20 cellular contexts compared by ENCODE assay signal in the genomic region with DNA sequence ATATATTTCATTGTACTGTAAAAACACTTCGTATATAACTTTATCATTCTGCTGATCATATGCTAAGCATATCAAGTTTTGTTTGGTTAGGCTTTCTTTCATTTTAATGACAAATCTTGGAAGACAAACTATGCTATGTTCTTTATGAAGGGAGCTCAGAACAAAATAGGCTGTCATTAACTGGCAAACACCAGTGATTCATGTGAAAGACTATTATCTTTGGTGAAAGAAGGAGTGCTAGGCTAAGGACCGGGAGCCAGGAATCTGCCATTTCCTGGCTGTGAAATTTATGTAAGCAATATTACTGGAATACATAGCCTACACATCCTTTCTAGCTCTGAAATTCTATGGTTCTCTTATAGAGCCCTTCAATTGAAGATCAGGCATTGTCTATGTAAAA.
A peak's percentile ranks its signal among the peaks of the same experiment; 100 is the strongest.
DNase-seq lines count a peak whose midpoint lies in the region; ATAC-seq and TF ChIP-seq lines count a peak whose summit lies in the region.
"Had no signal": no experiment of that assay in that cellular context is flagged by ENCODE, and none has a peak within 500 bp of the region (broad histone marks: within the 10 kb centered on the region; RNA-seq: fewer than 3 reads in every experiment).

No MANE protein-coding gene starts in this region.

- H4K20me1 ChIP-seq in mammary epithelial cell (ENCODE audit: insufficient read depth, low read length): no peaks in the 10 kb centered on the region

- DNase-seq in mammary epithelial cell: no peak
- no peak for DNase-seq in MCF 10A (ENCODE audit: unreplicated experiment)
- peak; percentile 39 for DNase-seq in astrocyte of the hippocampus (ENCODE audit: low read depth, low spot score)
- peak; percentile 59 for DNase-seq in iris pigment epithelial cell (ENCODE audit: low read depth)
- DNase-seq in tibial artery: no peak
- no peak for DNase-seq in KBM-7
- DNase-seq in COLO668 (lab: John Stamatoyannopoulos, UW; ENCODE audit: unreplicated experiment): no peak
- DNase-seq: CD4-positive, alpha-beta T cell; effector memory CD8-positive, alpha-beta T cell; left ventricle myocardium inferior; NCI-H1436 treated with DMSO at 0.1 percent for 48 hours; NCI-H510A; OCI-M1; stimulated activated CD4-positive, alpha-beta T cell treated with anti-CD3 and anti-CD28 coated beads, Interleukin-12 subunit alpha, Interleukin-12 subunit beta, amount 100 ng/mL, for 4 hours; stimulated activated naive CD4-positive, alpha-beta T cell treated with Interleukin-2 at 50 U/mL for 16 hours had no signal

- H3K36me3 ChIP-seq in mammary epithelial cell (ENCODE audit: insufficient read depth, low read length) (no peaks in the 10 kb centered on the region), tibial artery (no peaks in the 10 kb centered on the region)
- H3K36me3 ChIP-seq: left ventricle myocardium inferior, prostate gland had no signal

- H3K4me2 ChIP-seq in mammary epithelial cell (ENCODE audit: insufficient read depth, low read depth, low read length): no peak overlapping the region
- H3K4me2 ChIP-seq: A549, KMS-11 had no signal

- dilution Hi-C loops in mammary epithelial cell (cut with HindIII; ENCODE audit: low sequenced_read_pairs): no loop called here

- intact Hi-C loops in mammary epithelial cell (cut with micrococcal nuclease): no loop called here
- intact Hi-C loops in MCF 10A (cut with micrococcal nuclease): no loop called here
- intact Hi-C loops in tibial artery (cut with DNase I; ENCODE audit: low total_unique reads): no loop called here

- no peak overlapping the region for H3K27ac Mint-ChIP-seq in MCF 10A (ENCODE audit: low read depth, unreplicated experiment)
- H3K27ac Mint-ChIP-seq: activated naive CD4-positive, alpha-beta T cell treated with anti-CD3 and anti-CD28 coated beads, Interleukin-2, amount 50 U/mL, for 24 hours; CD4-positive, alpha-beta T cell; effector memory CD8-positive, alpha-beta T cell had no signal

- no peaks in the 10 kb centered on the region for H3K36me3 Mint-ChIP-seq in MCF 10A (ENCODE audit: insufficient read depth, unreplicated experiment)
- H3K36me3 Mint-ChIP-seq: activated naive CD4-positive, alpha-beta T cell treated with anti-CD3 and anti-CD28 coated beads, Interleukin-2, amount 50 U/mL, for 24 hours had no signal

- BruUV-seq in mammary epithelial cell (replicated peaks; lab: Mats Ljungman, UMichigan): no TSS peak
- BruUV-seq in MCF 10A (replicated peaks; lab: Mats Ljungman, UMichigan): no TSS peak

- H3K4me3 ChIP-seq in mammary epithelial cell (replicated peaks in 1 of 3; ENCODE audit: insufficient read depth in 1 of 3, low read depth in 2 of 3, low read length in 3 of 3) (no peak overlapping the region), tibial artery (no peak overlapping the region)
- H3K4me3 ChIP-seq: A549, left ventricle myocardium inferior, prostate gland had no signal

- H3K9ac ChIP-seq in mammary epithelial cell (ENCODE audit: insufficient read depth, low read length): no peak overlapping the region
- H3K9ac ChIP-seq: KMS-11 had no signal

- peaks cover 7% of the 10 kb centered on the region for H3K9me3 Mint-ChIP-seq in MCF 10A (ENCODE audit: unreplicated experiment)

- H3K4me3 Mint-ChIP-seq in MCF 10A (ENCODE audit: unreplicated experiment): no peak overlapping the region
- H3K4me3 Mint-ChIP-seq: activated naive CD4-positive, alpha-beta T cell treated with anti-CD3 and anti-CD28 coated beads, Interleukin-2, amount 50 U/mL, for 24 hours; CD4-positive, alpha-beta T cell; effector memory CD8-positive, alpha-beta T cell had no signal

- H3K4me1 ChIP-seq in mammary epithelial cell (ENCODE audit: insufficient read depth, low read length) (peaks cover 5% of the 10 kb centered on the region), tibial artery (peaks cover 0 to 42% (median 15%) of the 10 kb centered on the region in 4 donors)
- H3K4me1 ChIP-seq: prostate gland had no signal

- in situ Hi-C loops in mammary epithelial cell (cut with MboI; ENCODE audit: low sequenced_read_pairs in 2 of 2): no loop called here
- in situ Hi-C loops in KBM-7 (cut with MboI; ENCODE audit: low pct_unique_long_range_greater_than_20kb, low sequenced_read_pairs): no loop called here

- no peaks in the 10 kb centered on the region for H3K27me3 Mint-ChIP-seq in MCF 10A (ENCODE audit: insufficient read depth, unreplicated experiment)
- H3K27me3 Mint-ChIP-seq: activated naive CD4-positive, alpha-beta T cell treated with anti-CD3 and anti-CD28 coated beads, Interleukin-2, amount 50 U/mL, for 24 hours; effector memory CD8-positive, alpha-beta T cell had no signal

- TF ChIP-seq CTCF in mammary epithelial cell (conservative IDR thresholded peaks at IDR 0.05 in 1 of 2, IDR thresholded peaks at IDR 0.05 in 1 of 2; ENCODE audit: extremely low read depth in 1 of 2, insufficient read depth in 1 of 2, low read depth in 1 of 2, low read length in 2 of 2): no peak
- TF ChIP-seq CTCF in MCF 10A (IDR thresholded peaks at IDR 0.05; ENCODE audit: unreplicated experiment): no peak
- no peak for TF ChIP-seq CTCF in tibial artery (IDR thresholded peaks at IDR 0.05)

- no peak overlapping the region for H3K27ac ChIP-seq in mammary epithelial cell (ENCODE audit: insufficient read depth, low read depth, low read length)
- peak overlapping the region; percentile 1 to 87 for H3K27ac ChIP-seq in tibial artery
- H3K27ac ChIP-seq: A549, KMS-11, left ventricle myocardium inferior, prostate gland had no signal

- POLR2A ChIA-PET in MCF 10A (lab: Yijun Ruan, JAX): no interaction called here

- H3K79me2 ChIP-seq in mammary epithelial cell (ENCODE audit: insufficient read depth, low read length): no peaks in the 10 kb centered on the region

- H3K4me1 Mint-ChIP-seq in MCF 10A (ENCODE audit: insufficient read depth, unreplicated experiment): no peaks in the 10 kb centered on the region
- H3K4me1 Mint-ChIP-seq: activated naive CD4-positive, alpha-beta T cell treated with anti-CD3 and anti-CD28 coated beads, Interleukin-2, amount 50 U/mL, for 24 hours had no signal

- H2AFZ ChIP-seq in mammary epithelial cell (ENCODE audit: low read depth, low read length): peak overlapping the region; percentile 47

- CTCF ChIA-PET in mammary epithelial cell (lab: Charles Lee; ENCODE audit: low non-redundant PET) (no interaction called here), MCF 10A (lab: Yijun Ruan, JAX) (no interaction called here)

- H3K9me3 ChIP-seq in mammary epithelial cell (replicated peaks; ENCODE audit: insufficient read depth, low read length): no peaks in the 10 kb centered on the region
- no peaks in the 10 kb centered on the region for H3K9me3 ChIP-seq in tibial artery
- H3K9me3 ChIP-seq: A549, prostate gland had no signal

- 73% methylated on average over 2 of the region's 2 CpGs for WGBS in mammary epithelial cell (ENCODE audit: low coverage, missing lambda C conversion rate)

- H3K27me3 ChIP-seq in mammary epithelial cell (ENCODE audit: insufficient read depth, low read length) (no peaks in the 10 kb centered on the region), tibial artery (no peaks in the 10 kb centered on the region)

- ATAC-seq in GM21515 (IDR thresholded peaks at IDR 0.05; ENCODE audit: unreplicated experiment): no peak
- ATAC-seq: A549; effector memory CD8-positive, alpha-beta T cell had no signal

Comparison
In these comparisons a context has a peak if more than half of its experiments do, and no peak if none do; other contexts are left out.
1. DNase-seq: peak in astrocyte of the hippocampus (single experiment) and iris pigment epithelial cell (single experiment); none in mammary epithelial cell (single experiment), MCF 10A (single experiment), tibial artery (0 of 2), KBM-7 (single experiment) and COLO668 (single experiment).